9 cellular contexts compared by ENCODE assay signal in genomic region chr12:52010152-52010622, GRCh38. TPM values are rescaled to one million over a fixed set of nuclear protein-coding genes. Genes with fewer than 3 reads are reported as not detected.
DNase-seq lines count a peak whose midpoint lies in the region; ATAC-seq, FAIRE-seq and TF ChIP-seq lines count a peak whose summit lies in the region.
"Had no signal": no experiment of that assay in that cellular context is flagged by ENCODE, and none has a peak within 500 bp of the region (broad histone marks: within the 10 kb centered on the region; RNA-seq: fewer than 3 reads in every experiment).

No MANE protein-coding gene starts in this region.

- H3K27me3 Mint-ChIP-seq in activated T-cell treated with anti-CD3 and anti-CD28 coated beads, Interleukin-2, amount 50 U/mL, for 24 hours = peaks cover 14% of the 10 kb centered on the region

- H3K36me3 ChIP-seq in esophagus (ENCODE audit: control insufficient read depth in 2 of 2, insufficient read depth in 2 of 2, low read length in 1 of 2) = peaks cover 0 to 5% of the 10 kb centered on the region in 2 donors
- no peaks in the 10 kb centered on the region for H3K36me3 ChIP-seq in mucosa of stomach (ENCODE audit: control insufficient read depth, insufficient read depth, low read length)
- peaks cover 0 to 17% of the 10 kb centered on the region in 2 donors for H3K36me3 ChIP-seq in vagina
- H3K36me3 ChIP-seq in small intestine (ENCODE audit: control insufficient read depth in 2 of 2, insufficient read depth in 2 of 2, low read length in 2 of 2) = no peaks in the 10 kb centered on the region

- H3K27ac ChIP-seq in esophagus (ENCODE audit: low read depth in 2 of 2, low read length in 1 of 2) = peak overlapping the region; percentile 70 to 74
- peak overlapping the region; percentile 96 for H3K27ac ChIP-seq in vagina
- H3K27ac ChIP-seq in small intestine (ENCODE audit: low read depth in 1 of 2, low read length in 1 of 2) = peak overlapping the region in 1 of 2 donors; percentile 76

- no peak for FAIRE-seq in small intestine (lab: Jason Lieb, UNC)

- H3K4me1 Mint-ChIP-seq in activated T-cell treated with anti-CD3 and anti-CD28 coated beads, Interleukin-2, amount 50 U/mL, for 24 hours (ENCODE audit: low read depth) = peaks cover 18% of the 10 kb centered on the region

- peak in 1 of 2 donors; percentile 27 for TF ChIP-seq POLR2A in vagina (IDR thresholded peaks at IDR 0.05)

- peaks cover 0 to 3% of the 10 kb centered on the region in 2 donors for H3K27me3 ChIP-seq in esophagus (ENCODE audit: control insufficient read depth in 1 of 2, insufficient read depth in 2 of 2, low read length in 2 of 2)
- peaks cover 37% of the 10 kb centered on the region for H3K27me3 ChIP-seq in mucosa of stomach (ENCODE audit: control insufficient read depth, insufficient read depth, low read length)
- no peaks in the 10 kb centered on the region for H3K27me3 ChIP-seq in vagina
- no peaks in the 10 kb centered on the region for H3K27me3 ChIP-seq in small intestine (ENCODE audit: control insufficient read depth in 2 of 2, insufficient read depth in 2 of 2, low read length in 2 of 2)

- no peaks in the 10 kb centered on the region for H3K9me3 Mint-ChIP-seq in activated T-cell treated with anti-CD3 and anti-CD28 coated beads, Interleukin-2, amount 50 U/mL, for 24 hours
- H3K9me3 Mint-ChIP-seq: T-helper 1 cell treated with Interleukin-12 subunit alpha and Interleukin-12 subunit beta and Interleukin-4 antibody, amounts not matched to agents 30 μg/mL and 1 μg/mL, for 36 hours had no signal

- peak overlapping the region; percentile 14 for H3K27ac Mint-ChIP-seq in activated T-cell treated with anti-CD3 and anti-CD28 coated beads, Interleukin-2, amount 50 U/mL, for 24 hours
- H3K27ac Mint-ChIP-seq: T-helper 1 cell treated with Interleukin-12 subunit alpha and Interleukin-12 subunit beta and Interleukin-4 antibody, amounts not matched to agents 30 μg/mL and 1 μg/mL, for 36 hours had no signal

- peak overlapping the region; percentile 29 for H3K9ac ChIP-seq in mucosa of stomach (ENCODE audit: low read length)

- no peak overlapping the region for H3K4me3 Mint-ChIP-seq in activated T-cell treated with anti-CD3 and anti-CD28 coated beads, Interleukin-2, amount 50 U/mL, for 24 hours
- H3K4me3 Mint-ChIP-seq: T-helper 1 cell treated with Interleukin-12 subunit alpha and Interleukin-12 subunit beta and Interleukin-4 antibody, amounts not matched to agents 30 μg/mL and 1 μg/mL, for 36 hours had no signal

- TF ChIP-seq CTCF in vagina (IDR thresholded peaks at IDR 0.05) = no peak

- WGBS in esophagus, 2 donors = 40 to 53% methylated on average over 11 of the region's 11 CpGs
- 45 to 69% (median 62%) methylated on average over 11 of the region's 11 CpGs for WGBS in small intestine, 3 donors

- no peak for ATAC-seq in HG03469 (IDR thresholded peaks at IDR 0.05; ENCODE audit: unreplicated experiment)

- intact Hi-C loops in vagina (cut with DNase I) = no loop called here

- H3K9me3 ChIP-seq in esophagus (ENCODE audit: control insufficient read depth in 2 of 2, insufficient read depth in 1 of 2, low read depth in 1 of 2, low read length in 1 of 2) (no peaks in the 10 kb centered on the region), mucosa of stomach (ENCODE audit: control insufficient read depth, low read length) (no peaks in the 10 kb centered on the region), vagina (no peaks in the 10 kb centered on the region), small intestine (ENCODE audit: control insufficient read depth, low read depth) (no peaks in the 10 kb centered on the region)

- peaks cover 0 to 9% of the 10 kb centered on the region in 2 donors for H3K4me1 ChIP-seq in esophagus (ENCODE audit: control insufficient read depth in 2 of 2, insufficient read depth in 2 of 2, low read length in 1 of 2)
- peaks cover 23% of the 10 kb centered on the region for H3K4me1 ChIP-seq in mucosa of stomach (ENCODE audit: control insufficient read depth, insufficient read depth, low read length)
- peaks cover 60% of the 10 kb centered on the region for H3K4me1 ChIP-seq in vagina
- H3K4me1 ChIP-seq in small intestine (ENCODE audit: control insufficient read depth in 2 of 2, insufficient read depth in 1 of 2, low read depth in 1 of 2, low read length in 1 of 2) = no peaks in the 10 kb centered on the region

- H3K36me3 Mint-ChIP-seq in activated T-cell treated with anti-CD3 and anti-CD28 coated beads, Interleukin-2, amount 50 U/mL, for 24 hours (ENCODE audit: low read depth) = peaks cover 37% of the 10 kb centered on the region

- no peak for DNase-seq in activated T-cell treated with anti-CD3 and anti-CD28 coated beads, Interleukin-2, amount 50 U/mL, for 24 hours
- DNase-seq in activated T-cell treated with anti-CD3 and anti-CD28 coated beads, Interleukin-2, amount 50 U/mL, for 1 hour = no peak
- DNase-seq in vagina (ENCODE audit: extremely low spot score in 2 of 2) = no peak
- no peak for DNase-seq in small intestine
- DNase-seq in NCI-H2171 treated with DMSO at 0.1 percent for 48 hours (lab: John Stamatoyannopoulos, UW) = no peak

- H3K4me3 ChIP-seq in esophagus (ENCODE audit: low read depth in 1 of 2, low read length in 2 of 2) (no peak overlapping the region), mucosa of stomach (ENCODE audit: low read length) (no peak overlapping the region), vagina (peak overlapping the region; percentile 87 to 100), small intestine (ENCODE audit: low read depth in 1 of 2, low read length in 2 of 2) (no peak overlapping the region)

RNA-seq across cellular contexts. Expression of gene TAMALIN, which starts 3.4 kb away (rescaled TPM):
- polyA plus RNA-seq in esophagus (1 to 10 TPM; 6.1 to 7.4 TPM), small intestine (10 to 100 TPM in 2 of 3 donors, 1 to 10 TPM in 1; 3.8 to 32.5 (median 13.2) TPM)
- total RNA-seq in vagina = 47.1 TPM

RNA-seq across cellular contexts. Expression of gene NR4A1, which starts 41.1 kb away (rescaled TPM):
- polyA plus RNA-seq in esophagus (10 to 100 TPM in 1 of 2 donors, 1 to 10 TPM in 1; 6.3 to 10.6 TPM), small intestine (100 to 1,000 TPM in 1 of 3 donors, 10 to 100 TPM in 1, 1 to 10 TPM in 1; 6.7 to 100 (median 15.1) TPM)
- total RNA-seq in vagina = 465 TPM

RNA-seq across cellular contexts. Expression of gene ACVR1B, which starts 58.7 kb away (rescaled TPM):
- polyA plus RNA-seq in esophagus = 10 to 100 TPM; 11.6 to 12.4 TPM
- total RNA-seq in vagina = 23.6 TPM
- polyA plus RNA-seq in small intestine = 10 to 100 TPM; 11.6 to 27.9 (median 15.0) TPM

RNA-seq across cellular contexts. Expression of gene ATG101, which starts 59.6 kb away (rescaled TPM):
- polyA plus RNA-seq in esophagus (10 to 100 TPM; 16.3 to 43.0 TPM), small intestine (10 to 100 TPM; 49.2 to 65.1 (median 61.7) TPM)
- 27.7 TPM for total RNA-seq in vagina

Comparison
In these comparisons a context has a peak if more than half of its experiments do, and no peak if none do; other contexts are left out.
1. H3K4me3 ChIP-seq: peak in vagina (2 of 2); none in esophagus (0 of 2), mucosa of stomach (single experiment) and small intestine (0 of 2).